9 cellular contexts compared by ENCODE assay signal in the genomic region with DNA sequence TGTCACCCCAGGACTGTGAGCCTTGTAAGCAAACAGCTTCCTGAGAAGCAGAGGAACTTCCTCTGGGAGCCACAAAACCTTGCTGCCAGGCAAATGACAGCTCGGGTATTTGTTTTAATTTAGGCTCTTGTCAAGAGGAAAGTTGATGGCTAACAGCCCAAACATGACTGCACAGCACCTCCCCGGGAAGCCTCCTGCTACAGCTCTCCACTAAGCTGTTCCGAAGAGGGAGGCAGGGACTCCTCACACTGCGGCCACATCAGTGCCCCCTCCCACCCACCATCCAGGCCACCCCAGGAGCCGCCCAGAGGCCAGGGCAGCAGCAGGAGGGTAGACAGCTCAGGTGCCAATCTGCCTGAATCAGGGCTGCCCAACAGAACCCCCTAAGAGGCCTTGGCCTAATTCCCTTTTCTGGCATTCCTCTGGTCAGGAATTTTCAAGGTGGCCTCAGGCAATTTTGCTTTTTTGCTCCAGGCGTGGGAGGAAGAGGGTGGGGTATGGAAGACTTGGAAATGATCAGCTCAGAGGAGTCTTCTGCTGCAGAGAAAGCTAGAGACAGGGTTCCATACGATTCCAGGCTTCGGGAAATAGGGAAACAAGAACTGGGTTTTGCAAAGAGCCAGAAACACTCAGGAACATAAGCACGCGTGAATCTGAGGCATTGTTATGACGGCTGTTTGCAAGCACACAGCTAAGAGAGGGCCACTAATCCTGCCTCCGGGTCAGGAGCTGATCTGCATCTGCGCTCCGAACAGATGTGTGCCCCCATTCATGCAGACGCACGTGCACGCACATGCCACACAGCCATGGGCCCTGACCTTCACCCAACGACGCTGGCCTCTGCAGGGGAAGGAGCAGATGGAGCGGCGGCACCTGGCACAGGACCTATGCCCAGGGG. TPM values are rescaled to one million over a fixed set of nuclear protein-coding genes. Genes with fewer than 3 reads are reported as not detected.
DNase-seq lines count a peak whose midpoint lies in the region; ATAC-seq and TF ChIP-seq lines count a peak whose summit lies in the region.
"Had no signal": no experiment of that assay in that cellular context is flagged by ENCODE, and none has a peak within 500 bp of the region (broad histone marks: within the 10 kb centered on the region; RNA-seq: fewer than 3 reads in every experiment).

No MANE protein-coding gene starts in this region.

- H3K36me3 ChIP-seq in subcutaneous abdominal adipose tissue (ENCODE audit: control insufficient read depth in 5 of 5, insufficient read depth in 5 of 5, low read length in 5 of 5) = peaks cover 0 to 5% (median 0%) of the 10 kb centered on the region in 5 donors
- H3K36me3 ChIP-seq: BE2C had no signal

- intact Hi-C loops in activated CD8-positive, alpha-beta T cell treated with anti-CD3 and anti-CD28 coated beads for 36 hours (cut with micrococcal nuclease) = no loop called here
- intact Hi-C loops in Right ventricle myocardium superior (cut with DNase I) = no loop called here

- H3K9me3 ChIP-seq in subcutaneous abdominal adipose tissue (ENCODE audit: control insufficient read depth in 5 of 5, low read length in 5 of 5) = no peaks in the 10 kb centered on the region
- H3K9me3 ChIP-seq: BE2C had no signal

- H3K27me3 ChIP-seq in subcutaneous abdominal adipose tissue (ENCODE audit: control insufficient read depth in 5 of 5, insufficient read depth in 4 of 5, low read length in 5 of 5) = peaks cover 0 to 15% (median 11%) of the 10 kb centered on the region in 5 donors

- peak overlapping the region in 2 of 5 donors; percentile 7 to 27 for H3K4me3 ChIP-seq in subcutaneous abdominal adipose tissue (ENCODE audit: low read depth in 1 of 5, low read length in 5 of 5)

- H3K27ac ChIP-seq in VCaP (0 out of 2 replicates have a peak overlapping the region, but pooled peaks have one; percentile 1), subcutaneous abdominal adipose tissue (ENCODE audit: low read depth, low read length) (peak overlapping the region; percentile 37)

- no peaks in the 10 kb centered on the region for H3K9me3 Mint-ChIP-seq in activated CD8-positive, alpha-beta T cell treated with anti-CD3 and anti-CD28 coated beads for 36 hours
- H3K9me3 Mint-ChIP-seq in activated CD8-positive, alpha-beta T cell treated with anti-CD3 and anti-CD28 coated beads, Interleukin-2, amount 10 ng/mL, durations not matched to agents 7 days and 5 days (ENCODE audit: insufficient read depth) = no peaks in the 10 kb centered on the region

- no peak for ATAC-seq in activated CD8-positive, alpha-beta T cell treated with anti-CD3 and anti-CD28 coated beads for 36 hours
- ATAC-seq in activated CD8-positive, alpha-beta T cell treated with anti-CD3 and anti-CD28 coated beads, Interleukin-2, amount 10 ng/mL, durations not matched to agents 7 days and 5 days = no peak
- peak; percentile 56 for ATAC-seq in Right ventricle myocardium superior (ENCODE audit: poor library complexity)
- ATAC-seq in GM21381 (IDR thresholded peaks at IDR 0.05; ENCODE audit: unreplicated experiment) = no peak

- POLR2A ChIA-PET in activated CD8-positive, alpha-beta T cell treated with anti-CD3 and anti-CD28 coated beads for 36 hours (lab: Charles Lee) = interaction anchor here (1.2 to 2.6 kb wide), 3 partner anchors 20 to 104 kb away, joined by 3 to 12 read pairs (median 3); no protein-coding TSS in a partner anchor
- POLR2A ChIA-PET in activated CD8-positive, alpha-beta T cell treated with anti-CD3 and anti-CD28 coated beads, Interleukin-2, amount 10 ng/mL, durations not matched to agents 7 days and 5 days (lab: Charles Lee) = no interaction called here

- no peak overlapping the region for H3K27ac Mint-ChIP-seq in activated CD8-positive, alpha-beta T cell treated with anti-CD3 and anti-CD28 coated beads for 36 hours
- H3K27ac Mint-ChIP-seq in activated CD8-positive, alpha-beta T cell treated with anti-CD3 and anti-CD28 coated beads, Interleukin-2, amount 10 ng/mL, durations not matched to agents 7 days and 5 days = no peak overlapping the region

- peaks cover 2% of the 10 kb centered on the region for H3K27me3 Mint-ChIP-seq in activated CD8-positive, alpha-beta T cell treated with anti-CD3 and anti-CD28 coated beads for 36 hours
- peaks cover 16% of the 10 kb centered on the region for H3K27me3 Mint-ChIP-seq in activated CD8-positive, alpha-beta T cell treated with anti-CD3 and anti-CD28 coated beads, Interleukin-2, amount 10 ng/mL, durations not matched to agents 7 days and 5 days (ENCODE audit: low read depth)

- CTCF ChIA-PET in activated CD8-positive, alpha-beta T cell treated with anti-CD3 and anti-CD28 coated beads for 36 hours (lab: Charles Lee) = interaction anchor here (0.8 to 3.7 kb wide), 5 partner anchors 9 to 57 kb away, joined by 3 to 20 read pairs (median 3); no protein-coding TSS in a partner anchor
- CTCF ChIA-PET in activated CD8-positive, alpha-beta T cell treated with anti-CD3 and anti-CD28 coated beads, Interleukin-2, amount 10 ng/mL, durations not matched to agents 7 days and 5 days (lab: Charles Lee) = interaction anchor here (0.9 to 2.8 kb wide), 2 partner anchors 11 to 54 kb away, joined by 4 to 12 read pairs; no protein-coding TSS in a partner anchor

- DNase-seq in activated CD8-positive, alpha-beta T cell treated with anti-CD3 and anti-CD28 coated beads for 36 hours = no peak
- no peak for DNase-seq in activated CD8-positive, alpha-beta T cell treated with anti-CD3 and anti-CD28 coated beads, Interleukin-2, amount 10 ng/mL, durations not matched to agents 7 days and 5 days
- DNase-seq in Right ventricle myocardium superior = no peak
- no peak for DNase-seq in stimulated activated naive CD4-positive, alpha-beta T cell (lab: John Stamatoyannopoulos, UW)
- DNase-seq in stimulated activated CD4-positive, alpha-beta T cell treated with anti-CD3 and anti-CD28 coated beads, Interleukin-4, amount 100 ng/mL, for 1 hour = no peak
- DNase-seq: BE2C had no signal

- H3K36me3 Mint-ChIP-seq in activated CD8-positive, alpha-beta T cell treated with anti-CD3 and anti-CD28 coated beads for 36 hours (ENCODE audit: low read depth) = no peaks in the 10 kb centered on the region
- H3K36me3 Mint-ChIP-seq in activated CD8-positive, alpha-beta T cell treated with anti-CD3 and anti-CD28 coated beads, Interleukin-2, amount 10 ng/mL, durations not matched to agents 7 days and 5 days (ENCODE audit: low read depth) = no peaks in the 10 kb centered on the region

- peaks cover 7% of the 10 kb centered on the region for H3K4me1 Mint-ChIP-seq in activated CD8-positive, alpha-beta T cell treated with anti-CD3 and anti-CD28 coated beads for 36 hours (ENCODE audit: low read depth)
- H3K4me1 Mint-ChIP-seq in activated CD8-positive, alpha-beta T cell treated with anti-CD3 and anti-CD28 coated beads, Interleukin-2, amount 10 ng/mL, durations not matched to agents 7 days and 5 days (ENCODE audit: low read depth) = peaks cover 23% of the 10 kb centered on the region

- peaks cover 10 to 58% (median 33%) of the 10 kb centered on the region in 5 donors for H3K4me1 ChIP-seq in subcutaneous abdominal adipose tissue (ENCODE audit: control insufficient read depth in 5 of 5, insufficient read depth in 5 of 5, low read length in 5 of 5)
- H3K4me1 ChIP-seq: BE2C had no signal

- no peak overlapping the region for H3K9ac ChIP-seq in subcutaneous abdominal adipose tissue (ENCODE audit: low read length in 5 of 5)

- peak overlapping the region; percentile 9 for H3K4me3 Mint-ChIP-seq in activated CD8-positive, alpha-beta T cell treated with anti-CD3 and anti-CD28 coated beads for 36 hours
- no peak overlapping the region for H3K4me3 Mint-ChIP-seq in activated CD8-positive, alpha-beta T cell treated with anti-CD3 and anti-CD28 coated beads, Interleukin-2, amount 10 ng/mL, durations not matched to agents 7 days and 5 days

- no peak for TF ChIP-seq CTCF in activated CD8-positive, alpha-beta T cell treated with anti-CD3 and anti-CD28 coated beads for 36 hours (IDR thresholded peaks at IDR 0.05)
- no peak for TF ChIP-seq CTCF in VCaP (conservative IDR thresholded peaks at IDR 0.05)

RNA-seq across cellular contexts. Expression of a gene that starts 2.4 kb away (rescaled TPM):
- 10 to 100 TPM; 44.4 to 46.6 TPM for total RNA-seq in activated CD8-positive, alpha-beta T cell treated with anti-CD3 and anti-CD28 coated beads for 36 hours
- 100 to 1,000 TPM; 143 to 156 TPM for total RNA-seq in activated CD8-positive, alpha-beta T cell treated with anti-CD3 and anti-CD28 coated beads, Interleukin-2, amount 10 ng/mL, durations not matched to agents 7 days and 5 days
- 128 TPM for total RNA-seq in Right ventricle myocardium superior
